In genomic region chr16:88856828-88857727, GRCh38 we compare ENCODE assay signal across 8 cellular contexts. TPM values are rescaled to one million over a fixed set of nuclear protein-coding genes. Genes with fewer than 3 reads are reported as not detected.
A peak's percentile ranks its signal among the peaks of the same experiment; 100 is the strongest.
DNase-seq lines count a peak whose midpoint lies in the region; ATAC-seq and TF ChIP-seq lines count a peak whose summit lies in the region.

A gene with protein sequence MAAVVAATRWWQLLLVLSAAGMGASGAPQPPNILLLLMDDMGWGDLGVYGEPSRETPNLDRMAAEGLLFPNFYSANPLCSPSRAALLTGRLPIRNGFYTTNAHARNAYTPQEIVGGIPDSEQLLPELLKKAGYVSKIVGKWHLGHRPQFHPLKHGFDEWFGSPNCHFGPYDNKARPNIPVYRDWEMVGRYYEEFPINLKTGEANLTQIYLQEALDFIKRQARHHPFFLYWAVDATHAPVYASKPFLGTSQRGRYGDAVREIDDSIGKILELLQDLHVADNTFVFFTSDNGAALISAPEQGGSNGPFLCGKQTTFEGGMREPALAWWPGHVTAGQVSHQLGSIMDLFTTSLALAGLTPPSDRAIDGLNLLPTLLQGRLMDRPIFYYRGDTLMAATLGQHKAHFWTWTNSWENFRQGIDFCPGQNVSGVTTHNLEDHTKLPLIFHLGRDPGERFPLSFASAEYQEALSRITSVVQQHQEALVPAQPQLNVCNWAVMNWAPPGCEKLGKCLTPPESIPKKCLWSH (minus strand): TSS chr16:88856947. CDS start chr16:88856877, 70 bp downstream.
A gene with protein sequence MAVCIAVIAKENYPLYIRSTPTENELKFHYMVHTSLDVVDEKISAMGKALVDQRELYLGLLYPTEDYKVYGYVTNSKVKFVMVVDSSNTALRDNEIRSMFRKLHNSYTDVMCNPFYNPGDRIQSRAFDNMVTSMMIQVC (plus strand): TSS chr16:88857127. CDS start chr16:88857151, 24 bp downstream.

- H2BK12ac ChIP-seq in trophoblast cell (ENCODE audit: low read length): no peak within 1 kb of the TSS

- H3K23ac ChIP-seq in trophoblast cell (ENCODE audit: low read length): no peak within 1 kb of the TSS

- H3K9ac ChIP-seq in adipocyte (ENCODE audit: low read length): peak within 1 kb of the TSS; percentile 93
- H3K9ac ChIP-seq in trophoblast cell (ENCODE audit: low read length): peak within 1 kb of the TSS; percentile 85

- H4K12ac ChIP-seq in trophoblast cell (ENCODE audit: low read depth, low read length): peak within 1 kb of the TSS; percentile 64

- peaks cover 19% of the 10 kb centered on the region for H3K4me1 ChIP-seq in adipocyte (ENCODE audit: control insufficient read depth, insufficient read depth, low read length)
- no peaks in the 10 kb centered on the region for H3K4me1 ChIP-seq in cardiac muscle cell (ENCODE audit: low read depth)
- peaks cover 8% of the 10 kb centered on the region in 2 experiments for H3K4me1 ChIP-seq in trophoblast cell (ENCODE audit: control insufficient read depth in 1 of 2, insufficient read depth in 2 of 2, low read length in 2 of 2)
- peaks cover 0 to 52% (median 23%) of the 10 kb centered on the region in 4 donors for H3K4me1 ChIP-seq in tibial nerve

- peak; percentile 70 to 94 for TF ChIP-seq EP300 in tibial nerve (IDR thresholded peaks at IDR 0.05)

- H3K14ac ChIP-seq in trophoblast cell (ENCODE audit: low read length): peak within 1 kb of the TSS; percentile 85

- H2AFZ ChIP-seq in trophoblast cell (ENCODE audit: insufficient read depth, low read length, poor library complexity): peak within 1 kb of the TSS; percentile 75

- WGBS in trophoblast cell (ENCODE audit: extremely low coverage, insufficient coverage, insufficient read length): no CpG with 5 or more reads among the region's 87 CpGs
- 0 to 1% methylated on average over 40 to 64 of the region's 87 CpGs for WGBS in tibial nerve, 2 donors

- H3K4me2 ChIP-seq in trophoblast cell (ENCODE audit: low read length): peak within 1 kb of the TSS; percentile 77

- H3K36me3 ChIP-seq in adipocyte (ENCODE audit: control insufficient read depth, insufficient read depth, low read length, severe bottlenecking): peaks cover 32% of the 10 kb centered on the region
- peaks cover 4% of the 10 kb centered on the region for H3K36me3 ChIP-seq in cardiac muscle cell
- peaks cover 31 to 34% of the 10 kb centered on the region in 2 experiments for H3K36me3 ChIP-seq in trophoblast cell (ENCODE audit: control insufficient read depth in 1 of 2, insufficient read depth in 2 of 2, low read length in 2 of 2)
- peaks cover 3 to 41% (median 22%) of the 10 kb centered on the region in 3 donors for H3K36me3 ChIP-seq in tibial nerve

- peak within 1 kb of the TSS; percentile 38 for H2AK5ac ChIP-seq in trophoblast cell (ENCODE audit: low read length)

- H2BK120ac ChIP-seq in trophoblast cell (ENCODE audit: insufficient read depth, low read length, poor library complexity): peak within 1 kb of the TSS; percentile 30

- peak within 1 kb of the TSS; percentile 90 for H3K18ac ChIP-seq in trophoblast cell (ENCODE audit: low read length)

- H3K4ac ChIP-seq in trophoblast cell (ENCODE audit: low read depth, low read length): peak within 1 kb of the TSS; percentile 33

- H4K8ac ChIP-seq in trophoblast cell (ENCODE audit: low read depth, low read length): peak within 1 kb of the TSS; percentile 77

- TF ChIP-seq POLR2A in tibial nerve (IDR thresholded peaks at IDR 0.05): peak; percentile 54 to 83

- DNase-seq in NCI-H1436 treated with DMSO at 0.1 percent for 48 hours (lab: John Stamatoyannopoulos, UW): peak; percentile 75
- DNase-seq in T follicular helper cell (ENCODE audit: low read depth): peak; percentile 98
- peak; percentile 100 for DNase-seq in adipocyte (ENCODE audit: low read depth)
- peak; percentile 98 to 99 for DNase-seq in cardiac muscle cell (ENCODE audit: low read depth in 1 of 2, low spot score in 1 of 2)
- peak; percentile 97 to 99 for DNase-seq in trophoblast cell
- DNase-seq in tibial nerve (ENCODE audit: low spot score in 2 of 2): peak; percentile 100

- H3K79me2 ChIP-seq in trophoblast cell (ENCODE audit: control insufficient read depth, insufficient read depth, low read length, poor library complexity): peaks cover 8% of the 10 kb centered on the region

- H2BK5ac ChIP-seq in trophoblast cell (ENCODE audit: low read depth, low read length, poor library complexity): peak within 1 kb of the TSS; percentile 37

- H3K27ac ChIP-seq in cardiac muscle cell (peak within 1 kb of the TSS; percentile 78), trophoblast cell (ENCODE audit: low read depth, low read length) (no peak within 1 kb of the TSS), tibial nerve (peak within 1 kb of the TSS; percentile 64 to 92 (median 84))

- H3K4me3 ChIP-seq in GM12875 (ENCODE audit: low read depth, low read length): peak within 1 kb of the TSS; percentile 97
- peak within 1 kb of the TSS; percentile 99 for H3K4me3 ChIP-seq in adipocyte (ENCODE audit: low read length)
- peak within 1 kb of the TSS; percentile 75 for H3K4me3 ChIP-seq in cardiac muscle cell
- peak within 1 kb of the TSS; percentile 94 for H3K4me3 ChIP-seq in trophoblast cell (ENCODE audit: low read depth, low read length)
- peak within 1 kb of the TSS; percentile 75 to 100 (median 86) for H3K4me3 ChIP-seq in tibial nerve

- peaks cover 8% of the 10 kb centered on the region for H3K79me1 ChIP-seq in trophoblast cell (ENCODE audit: low read length)

- H3K9me3 ChIP-seq in adipocyte (ENCODE audit: control insufficient read depth, low read length) (no peaks in the 10 kb centered on the region), cardiac muscle cell (ENCODE audit: low read depth) (no peaks in the 10 kb centered on the region), trophoblast cell (ENCODE audit: insufficient read depth, low read depth, low read length) (no peaks in the 10 kb centered on the region), tibial nerve (no peaks in the 10 kb centered on the region)

- H4K91ac ChIP-seq in trophoblast cell (ENCODE audit: low read depth, low read length): peak within 1 kb of the TSS; percentile 74

- no peaks in the 10 kb centered on the region for H3K27me3 ChIP-seq in adipocyte (replicated peaks; ENCODE audit: control insufficient read depth, insufficient read depth, low read length)
- no peaks in the 10 kb centered on the region for H3K27me3 ChIP-seq in cardiac muscle cell
- no peaks in the 10 kb centered on the region for H3K27me3 ChIP-seq in trophoblast cell (ENCODE audit: insufficient read depth, low read length)
- no peaks in the 10 kb centered on the region for H3K27me3 ChIP-seq in tibial nerve

- TF ChIP-seq CTCF in GM12875 (IDR thresholded peaks at IDR 0.05; ENCODE audit: borderline replicate concordance, insufficient read depth, low read depth, low read length): no peak
- TF ChIP-seq CTCF in cardiac muscle cell (IDR thresholded peaks at IDR 0.05; ENCODE audit: low read depth, low read length): no peak
- peak in 1 of 5 experiments; percentile 22 for TF ChIP-seq CTCF in tibial nerve (IDR thresholded peaks at IDR 0.05)

- ATAC-seq in HG02798 (IDR thresholded peaks at IDR 0.05; ENCODE audit: poor library complexity, unreplicated experiment): peak; percentile 90

RNA-seq across cellular contexts. Expression of the first gene that starts in this region (rescaled TPM):
- 28.3 and 29.5 TPM in 2 replicates for total RNA-seq in cardiac muscle cell
- 23.4 and 31.0 TPM in 2 replicates for polyA plus RNA-seq in cardiac muscle cell
- 20.9 and 21.0 TPM in 2 replicates for polyA plus RNA-seq in trophoblast cell (2013)
- total RNA-seq in tibial nerve: 10 to 100 TPM; 15.1 to 80.1 (median 43.2) TPM

RNA-seq across cellular contexts. Expression of the second gene that starts in this region (rescaled TPM):
- 30.9 and 42.0 TPM in 2 replicates for total RNA-seq in cardiac muscle cell
- polyA plus RNA-seq in cardiac muscle cell: 114 and 130 TPM in 2 replicates
- polyA plus RNA-seq in trophoblast cell (2013): 77.0 and 81.9 TPM in 2 replicates
- total RNA-seq in tibial nerve: 10 to 100 TPM; 18.0 to 36.6 (median 22.9) TPM
